Comparison of ENCODE assay signal across 32 cellular contexts in genomic region chr2:148490840-148491439, GRCh38.
"Had no signal": no experiment of that assay in that cellular context is flagged by ENCODE, and none has a peak within 500 bp of the region (broad histone marks: within the 10 kb centered on the region; RNA-seq: fewer than 3 reads in every experiment).

No MANE protein-coding gene starts in this region.

- H3K9me3 ChIP-seq: SJCRH30 had no signal

- H3K4me1 Mint-ChIP-seq: activated CD4-positive, alpha-beta memory T cell treated with anti-CD3 and anti-CD28 coated beads, Interleukin-2, amount 10 ng/mL, durations not matched to agents 7 days and 5 days; activated CD8-positive, alpha-beta memory T cell treated with anti-CD3 and anti-CD28 coated beads, Interleukin-2, amount 10 ng/mL, durations not matched to agents 7 days and 5 days had no signal

- H3K36me3 ChIP-seq: brain microvascular endothelial cell, SJCRH30, WERI-Rb-1 had no signal

- H3K4me3 ChIP-seq: cardiac muscle cell, SJCRH30 had no signal

- H3K27ac ChIP-seq: brain microvascular endothelial cell, cardiac muscle cell, SJCRH30, WERI-Rb-1 had no signal

- DNase-seq: activated CD4-positive, alpha-beta memory T cell treated with anti-CD3 and anti-CD28 coated beads, Interleukin-2, amount 10 ng/mL, durations not matched to agents 7 days and 5 days; activated CD4-positive, alpha-beta T cell treated with anti-CD3 and anti-CD28 coated beads for 1 hour; activated CD4-positive, alpha-beta T cell treated with anti-CD3 and anti-CD28 coated beads for 48 hours; activated CD4-positive, CD25-positive, alpha-beta regulatory T cell; activated CD8-positive, alpha-beta memory T cell treated with anti-CD3 and anti-CD28 coated beads for 24 hours; activated CD8-positive, alpha-beta memory T cell treated with anti-CD3 and anti-CD28 coated beads, Interleukin-2, amount 10 ng/mL, durations not matched to agents 7 days and 5 days; activated CD8-positive, alpha-beta memory T cell treated with anti-CD3 and anti-CD28 coated beads, Interleukin-2, amount 50 U/mL, for 48 hours; activated effector memory CD4-positive, alpha-beta T cell treated with Interleukin-2 at 50 U/mL for 16 hours; activated naive CD4-positive, alpha-beta T cell treated with anti-CD3 and anti-CD28 coated beads, Interleukin-2, amount 50 U/mL, for 16 hours; activated naive CD8-positive, alpha-beta T cell treated with anti-CD3 and anti-CD28 coated beads for 36 hours; activated T-cell treated with anti-CD3 and anti-CD28 coated beads, Interleukin-2, amount 50 U/mL, for 48 hours; amniotic stem cell; aorta; brain microvascular endothelial cell; Karpas-422; KBM-7; NCI-H1105 treated with DMSO at 0.1 percent for 48 hours; NCI-H1436; NCI-H1694; NCI-H1930; NCI-H2081 treated with DMSO at 0.1 percent for 48 hours; NCI-H226; NCI-H446 treated with DMSO at 0.1 percent for 48 hours; NCI-H524; NCI-H69; NCI-H82; SHP77; T1000; WERI-Rb-1 had no signal

- ATAC-seq: activated CD8-positive, alpha-beta memory T cell treated with anti-CD3 and anti-CD28 coated beads, Interleukin-2, amount 10 ng/mL, durations not matched to agents 7 days and 5 days; Panc1 had no signal

- H3K9me3 Mint-ChIP-seq: activated CD4-positive, alpha-beta memory T cell treated with anti-CD3 and anti-CD28 coated beads, Interleukin-2, amount 10 ng/mL, durations not matched to agents 7 days and 5 days; activated naive CD8-positive, alpha-beta T cell treated with anti-CD3 and anti-CD28 coated beads for 36 hours had no signal

- H3K27me3 Mint-ChIP-seq: activated CD4-positive, alpha-beta memory T cell treated with anti-CD3 and anti-CD28 coated beads, Interleukin-2, amount 10 ng/mL, durations not matched to agents 7 days and 5 days; activated CD8-positive, alpha-beta memory T cell treated with anti-CD3 and anti-CD28 coated beads, Interleukin-2, amount 10 ng/mL, durations not matched to agents 7 days and 5 days; activated naive CD8-positive, alpha-beta T cell treated with anti-CD3 and anti-CD28 coated beads for 36 hours had no signal

- H3K27ac Mint-ChIP-seq: activated CD4-positive, alpha-beta memory T cell treated with anti-CD3 and anti-CD28 coated beads, Interleukin-2, amount 10 ng/mL, durations not matched to agents 7 days and 5 days; activated CD8-positive, alpha-beta memory T cell treated with anti-CD3 and anti-CD28 coated beads, Interleukin-2, amount 10 ng/mL, durations not matched to agents 7 days and 5 days; activated naive CD8-positive, alpha-beta T cell treated with anti-CD3 and anti-CD28 coated beads for 36 hours had no signal

- H3K27me3 ChIP-seq: brain microvascular endothelial cell, cardiac muscle cell, SJCRH30 had no signal

- H3K4me1 ChIP-seq: SJCRH30 had no signal

- H3K4me3 Mint-ChIP-seq: activated CD4-positive, alpha-beta memory T cell treated with anti-CD3 and anti-CD28 coated beads, Interleukin-2, amount 10 ng/mL, durations not matched to agents 7 days and 5 days; activated CD8-positive, alpha-beta memory T cell treated with anti-CD3 and anti-CD28 coated beads, Interleukin-2, amount 10 ng/mL, durations not matched to agents 7 days and 5 days; activated naive CD8-positive, alpha-beta T cell treated with anti-CD3 and anti-CD28 coated beads for 36 hours had no signal

- H3K36me3 Mint-ChIP-seq: activated CD8-positive, alpha-beta memory T cell treated with anti-CD3 and anti-CD28 coated beads, Interleukin-2, amount 10 ng/mL, durations not matched to agents 7 days and 5 days had no signal
